7 cellular contexts compared by ENCODE assay signal in the genomic region with DNA sequence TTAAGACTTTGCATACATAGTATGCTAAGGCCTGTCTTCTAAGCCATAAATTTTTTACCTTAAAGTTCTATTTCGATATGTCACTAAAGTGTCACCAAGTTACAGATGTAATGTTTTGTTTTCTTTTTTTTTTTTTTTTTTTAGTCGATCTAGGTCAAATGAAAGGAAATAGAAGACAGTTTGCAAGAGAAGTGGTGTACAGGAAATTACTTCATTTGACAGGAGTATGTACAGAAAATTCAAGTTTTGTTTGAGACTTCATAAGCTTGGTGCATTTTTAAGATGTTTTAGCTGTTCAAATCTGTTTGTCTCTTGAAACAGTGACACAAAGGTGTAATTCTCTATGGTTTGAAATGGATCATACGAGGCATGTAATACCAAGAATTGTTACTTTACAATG. TPM values are rescaled to one million over a fixed set of nuclear protein-coding genes. Genes with fewer than 3 reads are reported as not detected.
DNase-seq lines count a peak whose midpoint lies in the region; ATAC-seq and TF ChIP-seq lines count a peak whose summit lies in the region.
"Not testable (repeated sequence)": the region's sequence is repeated elsewhere in the genome, so short reads cannot be mapped to it uniquely, and the experiment has no call there.

No MANE protein-coding gene starts in this region.

- peaks cover 98% of the 10 kb centered on the region for H4K20me1 ChIP-seq in PC-9 (ENCODE audit: insufficient read depth)

- H3K27ac Mint-ChIP-seq in CD4-positive, alpha-beta memory T cell, result peak overlapping the region; percentile 88 to 97 (median 93)
- H3K27ac Mint-ChIP-seq in activated CD8-positive, alpha-beta T cell treated with anti-CD3 and anti-CD28 coated beads for 36 hours, result peak overlapping the region; percentile 86
- H3K27ac Mint-ChIP-seq in activated naive CD8-positive, alpha-beta T cell, result peak overlapping the region; percentile 87
- peak overlapping the region; percentile 91 to 98 for H3K27ac Mint-ChIP-seq in effector memory CD8-positive, alpha-beta T cell
- H3K27ac Mint-ChIP-seq in naive thymus-derived CD8-positive, alpha-beta T cell, result peak overlapping the region; percentile 88 to 96 (median 92)

- H2AFZ ChIP-seq in PC-9, result not testable (repeated sequence)

- H3K4me1 ChIP-seq in CD4-positive, alpha-beta memory T cell (ENCODE audit: insufficient read depth, low read length), result peaks cover 97% of the 10 kb centered on the region
- H3K4me1 ChIP-seq in PC-9 (replicated peaks; ENCODE audit: insufficient read depth), result peaks cover 52% of the 10 kb centered on the region
- peaks cover 0 to 100% (median 97%) of the 10 kb centered on the region in 4 donors for H3K4me1 ChIP-seq in sigmoid colon

- not testable (repeated sequence) for H3K27me3 Mint-ChIP-seq in CD4-positive, alpha-beta memory T cell; activated CD8-positive, alpha-beta T cell treated with anti-CD3 and anti-CD28 coated beads for 36 hours; activated naive CD8-positive, alpha-beta T cell; effector memory CD8-positive, alpha-beta T cell; naive thymus-derived CD8-positive, alpha-beta T cell

- H3K27ac ChIP-seq in CD4-positive, alpha-beta memory T cell (ENCODE audit: low read depth, low read length), result peak overlapping the region; percentile 94
- peak overlapping the region; percentile 33; the same call in 1 of the 2 replicates for H3K27ac ChIP-seq in PC-9
- H3K27ac ChIP-seq in sigmoid colon, result peak overlapping the region in 3 of 4 donors; percentile 34 to 95 (median 92)

- H3K9me3 ChIP-seq in CD4-positive, alpha-beta memory T cell (ENCODE audit: control insufficient read depth in 1 of 2, low read length in 2 of 2); PC-9 (ENCODE audit: insufficient read depth, low read depth); sigmoid colon: not testable (repeated sequence)

- peak in 4 of 5 donors; percentile 49 to 63 (median 57) for DNase-seq in CD4-positive, alpha-beta memory T cell
- DNase-seq in PC-9; activated CD8-positive, alpha-beta T cell treated with anti-CD3 and anti-CD28 coated beads for 36 hours; effector memory CD8-positive, alpha-beta T cell; sigmoid colon: not testable (repeated sequence)
- DNase-seq in naive thymus-derived CD8-positive, alpha-beta T cell, result peak in 3 of 10 donors; percentile 42 to 66 (median 65)

- not testable (repeated sequence) for H3K4me3 ChIP-seq in CD4-positive, alpha-beta memory T cell (ENCODE audit: low read length in 2 of 2); PC-9; sigmoid colon

- H3K4me2 ChIP-seq in PC-9, result not testable (repeated sequence)

- peaks cover 93% of the 10 kb centered on the region for H3K79me2 ChIP-seq in PC-9 (ENCODE audit: low read depth)

- not testable (repeated sequence) for ATAC-seq in activated CD8-positive, alpha-beta T cell treated with anti-CD3 and anti-CD28 coated beads for 36 hours
- peak; percentile 60 for ATAC-seq in effector memory CD8-positive, alpha-beta T cell (replicated peaks)
- peak; percentile 42 to 66 for ATAC-seq in naive thymus-derived CD8-positive, alpha-beta T cell

- TF ChIP-seq CTCF in PC-9 (conservative IDR thresholded peaks at IDR 0.05); activated CD8-positive, alpha-beta T cell treated with anti-CD3 and anti-CD28 coated beads for 36 hours (IDR thresholded peaks at IDR 0.05); sigmoid colon (IDR thresholded peaks at IDR 0.05): not testable (repeated sequence)

- intact Hi-C loops in CD4-positive, alpha-beta memory T cell (cut with micrococcal nuclease); PC-9 (cut with micrococcal nuclease; ENCODE audit: unreplicated experiment); activated CD8-positive, alpha-beta T cell treated with anti-CD3 and anti-CD28 coated beads for 36 hours (cut with micrococcal nuclease); sigmoid colon (cut with DNase I): not testable (repeated sequence)

- H3K4me1 Mint-ChIP-seq in CD4-positive, alpha-beta memory T cell, result peaks cover 60 to 96% (median 80%) of the 10 kb centered on the region in 4 donors
- peaks cover 74% of the 10 kb centered on the region for H3K4me1 Mint-ChIP-seq in activated CD8-positive, alpha-beta T cell treated with anti-CD3 and anti-CD28 coated beads for 36 hours (ENCODE audit: low read depth)
- peaks cover 92% of the 10 kb centered on the region for H3K4me1 Mint-ChIP-seq in activated naive CD8-positive, alpha-beta T cell (ENCODE audit: low read depth)
- H3K4me1 Mint-ChIP-seq in effector memory CD8-positive, alpha-beta T cell (ENCODE audit: low read depth in 2 of 2), result peaks cover 49 to 67% of the 10 kb centered on the region in 2 donors
- peaks cover 27 to 96% (median 85%) of the 10 kb centered on the region in 4 donors for H3K4me1 Mint-ChIP-seq in naive thymus-derived CD8-positive, alpha-beta T cell

- H3K36me3 ChIP-seq in CD4-positive, alpha-beta memory T cell (ENCODE audit: insufficient read depth, low read length), result peaks cover 90% of the 10 kb centered on the region
- peaks cover 93% of the 10 kb centered on the region for H3K36me3 ChIP-seq in PC-9 (ENCODE audit: low read depth)
- peaks cover 44 to 98% (median 79%) of the 10 kb centered on the region in 4 donors for H3K36me3 ChIP-seq in sigmoid colon

- not testable (repeated sequence) for H3K9me3 Mint-ChIP-seq in CD4-positive, alpha-beta memory T cell; activated CD8-positive, alpha-beta T cell treated with anti-CD3 and anti-CD28 coated beads for 36 hours; activated naive CD8-positive, alpha-beta T cell (ENCODE audit: low read depth); effector memory CD8-positive, alpha-beta T cell; naive thymus-derived CD8-positive, alpha-beta T cell

- peaks cover 99% of the 10 kb centered on the region for H3F3A ChIP-seq in PC-9 (ENCODE audit: insufficient read depth, low read depth)

- TF ChIP-seq POLR2A in sigmoid colon (IDR thresholded peaks at IDR 0.05), result not testable (repeated sequence)

- whole genome bisulfite sequencing in sigmoid colon, 2 donors, result 47 to 56% methylated on average over 3 of the region's 3 CpGs

- H3K36me3 Mint-ChIP-seq in CD4-positive, alpha-beta memory T cell, result peaks cover 82 to 94% of the 10 kb centered on the region in 2 donors
- H3K36me3 Mint-ChIP-seq in activated CD8-positive, alpha-beta T cell treated with anti-CD3 and anti-CD28 coated beads for 36 hours (ENCODE audit: low read depth), result peaks cover 95% of the 10 kb centered on the region
- peaks cover 43% of the 10 kb centered on the region for H3K36me3 Mint-ChIP-seq in activated naive CD8-positive, alpha-beta T cell
- H3K36me3 Mint-ChIP-seq in effector memory CD8-positive, alpha-beta T cell (ENCODE audit: insufficient read depth), result peaks cover 100% of the 10 kb centered on the region
- peaks cover 30 to 97% (median 72%) of the 10 kb centered on the region in 3 donors for H3K36me3 Mint-ChIP-seq in naive thymus-derived CD8-positive, alpha-beta T cell

- H3K9me2 ChIP-seq in PC-9 (ENCODE audit: insufficient read depth), result not testable (repeated sequence)

- POLR2A ChIA-PET in CD4-positive, alpha-beta memory T cell (lab: Charles Lee; ENCODE audit: partially characterized antibody), result interaction anchor here (0.8 to 12.4 kb wide), 7 partner anchors 8 to 160 kb away, joined by 3 to 214 read pairs (median 5); partner anchors contain the start of gene SRSF3
- POLR2A ChIA-PET in PC-9 (lab: Charles Lee; ENCODE audit: unreplicated experiment), result not testable (repeated sequence)
- POLR2A ChIA-PET in activated CD8-positive, alpha-beta T cell treated with anti-CD3 and anti-CD28 coated beads for 36 hours (lab: Charles Lee), result interaction anchor here (1.5 kb wide), 1 partner anchor 78 kb away, joined by 4 read pairs; no protein-coding TSS in a partner anchor
- POLR2A ChIA-PET in naive thymus-derived CD8-positive, alpha-beta T cell (lab: Charles Lee), result interaction anchor here (0.7 to 13.3 kb wide), 8 partner anchors 8 to 574 kb away, joined by 3 to 353 read pairs (median 5); partner anchors contain the start of genes MAPK14 and STK38

- not testable (repeated sequence) for H3K27me3 ChIP-seq in CD4-positive, alpha-beta memory T cell (ENCODE audit: insufficient read depth, low read length); PC-9 (ENCODE audit: insufficient read depth, low read depth); sigmoid colon

- not testable (repeated sequence) for TF ChIP-seq EP300 in sigmoid colon (IDR thresholded peaks at IDR 0.05)

- BruUV-seq in PC-9 (replicated peaks; lab: Mats Ljungman, UMichigan), result not testable (repeated sequence)

- CTCF ChIA-PET in CD4-positive, alpha-beta memory T cell (lab: Charles Lee; ENCODE audit: partially characterized antibody), result interaction anchor here (1.8 to 2.1 kb wide), 2 partner anchors 13 to 157 kb away, joined by 8 read pairs; no protein-coding TSS in a partner anchor
- CTCF ChIA-PET in PC-9 (lab: Charles Lee), result not testable (repeated sequence)
- CTCF ChIA-PET in activated CD8-positive, alpha-beta T cell treated with anti-CD3 and anti-CD28 coated beads for 36 hours (lab: Charles Lee), result interaction anchor here (4.2 kb wide), 1 partner anchor 14 kb away, joined by 21 read pairs; no protein-coding TSS in a partner anchor

- peak overlapping the region; percentile 52 to 78 (median 70) for H3K4me3 Mint-ChIP-seq in CD4-positive, alpha-beta memory T cell
- H3K4me3 Mint-ChIP-seq in activated CD8-positive, alpha-beta T cell treated with anti-CD3 and anti-CD28 coated beads for 36 hours, result peak overlapping the region; percentile 86
- peak overlapping the region; percentile 100 for H3K4me3 Mint-ChIP-seq in activated naive CD8-positive, alpha-beta T cell
- peak overlapping the region; percentile 87 to 92 for H3K4me3 Mint-ChIP-seq in effector memory CD8-positive, alpha-beta T cell
- H3K4me3 Mint-ChIP-seq in naive thymus-derived CD8-positive, alpha-beta T cell, result peak overlapping the region; percentile 45 to 99 (median 78)

RNA-seq across cellular contexts. Expression of gene SRSF3, which starts 7.7 kb away (rescaled TPM):
- 100 to 1,000 TPM; 337 to 350 TPM for total RNA-seq in CD4-positive, alpha-beta memory T cell
- 100 to 1,000 TPM; 293 to 328 TPM for polyA plus RNA-seq in CD4-positive, alpha-beta memory T cell
- total RNA-seq in PC-9 (2021) (278 and 282 TPM in 2 replicates), sigmoid colon (100 to 1,000 TPM; 101 to 168 (median 122) TPM)
- total RNA-seq in activated CD8-positive, alpha-beta T cell treated with anti-CD3 and anti-CD28 coated beads for 36 hours, result 100 to 1,000 TPM; 402 to 404 TPM
- total RNA-seq in naive thymus-derived CD8-positive, alpha-beta T cell, result 100 to 1,000 TPM; 357 to 359 TPM
- 100 to 1,000 TPM; 268 to 375 (median 332) TPM for polyA plus RNA-seq in naive thymus-derived CD8-positive, alpha-beta T cell
- polyA plus RNA-seq in sigmoid colon, result 100 to 1,000 TPM; 144 to 292 (median 165) TPM

RNA-seq across cellular contexts. Expression of gene STK38, which starts 54.5 kb away (rescaled TPM):
- total RNA-seq in CD4-positive, alpha-beta memory T cell, result 100 to 1,000 TPM; 186 to 190 TPM
- polyA plus RNA-seq in CD4-positive, alpha-beta memory T cell, result 100 to 1,000 TPM in 1 of 2 donors, 10 to 100 TPM in 1; 54.3 to 124 TPM
- total RNA-seq in PC-9 (2021), result 45.7 and 53.3 TPM in 2 replicates
- total RNA-seq in activated CD8-positive, alpha-beta T cell treated with anti-CD3 and anti-CD28 coated beads for 36 hours, result 10 to 100 TPM; 22.9 to 23.4 TPM
- total RNA-seq in naive thymus-derived CD8-positive, alpha-beta T cell, result 100 to 1,000 TPM; 151 to 163 TPM
- polyA plus RNA-seq in naive thymus-derived CD8-positive, alpha-beta T cell, result 10 to 100 TPM; 46.4 to 79.6 (median 52.8) TPM
- 10 to 100 TPM; 25.8 to 46.3 (median 33.1) TPM for total RNA-seq in sigmoid colon
- 10 to 100 TPM; 33.6 to 47.8 (median 42.1) TPM for polyA plus RNA-seq in sigmoid colon

Comparison
In these comparisons a context has a peak if more than half of its experiments do, and no peak if none do; other contexts are left out.
1. H3K27ac ChIP-seq: peak in every context shown above with its lines; median percentile 94 in CD4-positive, alpha-beta memory T cell; 92 in sigmoid colon; 33 in PC-9.